17 cellular contexts compared by ENCODE assay signal in the genomic region with DNA sequence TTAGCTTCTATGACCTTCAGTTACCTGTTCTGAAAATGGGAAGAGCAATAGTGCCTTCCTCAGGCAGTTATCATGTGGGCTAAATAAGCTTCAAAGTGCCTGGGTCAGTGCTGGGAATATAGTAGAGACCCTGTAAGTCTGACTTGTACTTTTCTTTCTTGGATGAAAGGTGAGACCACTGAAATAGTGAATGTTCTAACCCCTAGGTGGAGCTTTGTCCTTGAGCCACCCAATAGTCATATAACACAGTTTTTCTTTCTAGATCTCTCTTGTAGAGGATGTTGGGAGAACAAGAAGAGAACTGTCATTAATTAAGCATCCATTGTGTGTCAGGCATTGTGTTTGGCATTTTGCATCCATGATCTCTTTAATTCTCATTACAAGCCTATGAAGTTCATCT. TPM values are rescaled to one million over a fixed set of nuclear protein-coding genes. Genes with fewer than 3 reads are reported as not detected.
"Had no signal": no experiment of that assay in that cellular context is flagged by ENCODE, and none has a peak within 500 bp of the region (broad histone marks: within the 10 kb centered on the region; RNA-seq: fewer than 3 reads in every experiment).

No MANE protein-coding gene starts in this region.

- H3K27me3 Mint-ChIP-seq: activated CD4-positive, alpha-beta memory T cell treated with anti-CD3 and anti-CD28 coated beads, Interleukin-2, amount 10 ng/mL, durations not matched to agents 7 days and 5 days; stimulated activated naive CD8-positive, alpha-beta T cell treated with anti-CD3 and anti-CD28 coated beads, Interleukin-15, Interleukin-2, amounts not matched to agents 100 ng/mL and 50 ng/mL, for 24 hours had no signal

- H3K4me3 Mint-ChIP-seq: activated CD4-positive, alpha-beta memory T cell treated with anti-CD3 and anti-CD28 coated beads, Interleukin-2, amount 10 ng/mL, durations not matched to agents 7 days and 5 days; nephron progenitor cell; stimulated activated naive CD8-positive, alpha-beta T cell treated with anti-CD3 and anti-CD28 coated beads, Interleukin-15, Interleukin-2, amounts not matched to agents 100 ng/mL and 50 ng/mL, for 24 hours had no signal

- H3K9me3 Mint-ChIP-seq: activated CD4-positive, alpha-beta memory T cell treated with anti-CD3 and anti-CD28 coated beads, Interleukin-2, amount 10 ng/mL, durations not matched to agents 7 days and 5 days; nephron progenitor cell; stimulated activated naive CD8-positive, alpha-beta T cell treated with anti-CD3 and anti-CD28 coated beads, Interleukin-15, Interleukin-2, amounts not matched to agents 100 ng/mL and 50 ng/mL, for 24 hours had no signal

- H3K27me3 ChIP-seq: ascending aorta had no signal

- H3K4me1 Mint-ChIP-seq: activated CD4-positive, alpha-beta memory T cell treated with anti-CD3 and anti-CD28 coated beads, Interleukin-2, amount 10 ng/mL, durations not matched to agents 7 days and 5 days had no signal

- H3K4me3 ChIP-seq: ascending aorta, coronary artery, thoracic aorta had no signal

- H3K36me3 ChIP-seq: ascending aorta, thoracic aorta had no signal

- H3K27ac Mint-ChIP-seq: activated CD4-positive, alpha-beta memory T cell treated with anti-CD3 and anti-CD28 coated beads, Interleukin-2, amount 10 ng/mL, durations not matched to agents 7 days and 5 days; nephron progenitor cell; stimulated activated naive CD8-positive, alpha-beta T cell treated with anti-CD3 and anti-CD28 coated beads, Interleukin-15, Interleukin-2, amounts not matched to agents 100 ng/mL and 50 ng/mL, for 24 hours had no signal

- DNase-seq: activated CD4-positive, alpha-beta memory T cell treated with anti-CD3 and anti-CD28 coated beads, Interleukin-2, amount 10 ng/mL, durations not matched to agents 7 days and 5 days; activated CD4-positive, alpha-beta T cell treated with anti-CD3 and anti-CD28 coated beads for 1 hour; effector CD8-positive, alpha-beta T cell; kidney; left ventricle myocardium superior; mesendoderm; nephron progenitor cell; stimulated activated CD4-positive, alpha-beta T cell treated with anti-CD3 and anti-CD28 coated beads, Interleukin-15, amount 100 ng/mL, for 24 hours; stimulated activated CD4-positive, alpha-beta T cell treated with anti-CD3 and anti-CD28 coated beads, Interleukin-4, amount 100 ng/mL, for 24 hours; T1000 had no signal

RNA-seq across cellular contexts. Expression of a gene that starts 13.0 kb away (rescaled TPM):
- total RNA-seq: ascending aorta, cardiac septum, epithelial cell of proximal tubule, left ventricle myocardium superior, omental fat pad, thoracic aorta had no signal
